8 cellular contexts compared by ENCODE assay signal in genomic region chr2:216695401-216695821, GRCh38. TPM values are rescaled to one million over a fixed set of nuclear protein-coding genes. Genes with fewer than 3 reads are reported as not detected.
DNase-seq lines count a peak whose midpoint lies in the region; ATAC-seq and TF ChIP-seq lines count a peak whose summit lies in the region.

TSS of gene IGFBP5 (minus strand) at chr2:216695549. CDS start at chr2:216694775, 774 bp downstream.

- peaks cover 25% of the 10 kb centered on the region for H3K4me1 Mint-ChIP-seq in activated naive CD8-positive, alpha-beta T cell treated with anti-CD3 and anti-CD28 coated beads for 36 hours
- H3K4me1 Mint-ChIP-seq in neural progenitor cell: peaks cover 48% of the 10 kb centered on the region

- no peaks in the 10 kb centered on the region for H3K9me3 ChIP-seq in BLaER1 treated with 17β-estradiol and CSF1 and Interleukin-3, amounts not matched to agents 10 nM and 100 nM (replicated peaks in 1 of 11)
- H3K9me3 ChIP-seq in neural progenitor cell (ENCODE audit: low read depth): no peaks in the 10 kb centered on the region

- H3K4me3 Mint-ChIP-seq in activated naive CD8-positive, alpha-beta T cell treated with anti-CD3 and anti-CD28 coated beads for 36 hours: peak within 1 kb of the TSS; percentile 71
- peak within 1 kb of the TSS; percentile 94 for H3K4me3 Mint-ChIP-seq in neural progenitor cell

- no peak within 1 kb of the TSS for H3K27ac Mint-ChIP-seq in activated naive CD8-positive, alpha-beta T cell treated with anti-CD3 and anti-CD28 coated beads for 36 hours
- H3K27ac Mint-ChIP-seq in neural progenitor cell: peak within 1 kb of the TSS; percentile 78

- H3K79me2 ChIP-seq in neural progenitor cell (ENCODE audit: low read depth): peaks cover 36% of the 10 kb centered on the region

- H3F3A ChIP-seq in neural progenitor cell (ENCODE audit: low read depth): peaks cover 51% of the 10 kb centered on the region

- H3K9ac ChIP-seq in BLaER1 treated with 17β-estradiol and CSF1 and Interleukin-3, amounts not matched to agents 10 nM and 100 nM: peak within 1 kb of the TSS in 4 of 11 experiments; percentile 9 to 41 (median 14); a peak in 1 of 22 replicates
- H3K9ac ChIP-seq in neural progenitor cell: peak within 1 kb of the TSS; percentile 68

- no peaks in the 10 kb centered on the region for H3K9me3 Mint-ChIP-seq in activated naive CD8-positive, alpha-beta T cell treated with anti-CD3 and anti-CD28 coated beads for 36 hours
- H3K9me3 Mint-ChIP-seq in neural progenitor cell: no peaks in the 10 kb centered on the region

- H2AFZ ChIP-seq in neural progenitor cell (replicated peaks): no peak within 1 kb of the TSS

- H3K36me3 Mint-ChIP-seq in activated naive CD8-positive, alpha-beta T cell treated with anti-CD3 and anti-CD28 coated beads for 36 hours: no peaks in the 10 kb centered on the region
- H3K36me3 Mint-ChIP-seq in neural progenitor cell: no peaks in the 10 kb centered on the region

- H3K36me3 ChIP-seq in BLaER1 treated with 17β-estradiol and CSF1 and Interleukin-3, amounts not matched to agents 10 nM and 100 nM: no peaks in the 10 kb centered on the region
- H3K36me3 ChIP-seq in neural progenitor cell: no peaks in the 10 kb centered on the region

- H3K27ac ChIP-seq in BLaER1 treated with 17β-estradiol and CSF1 and Interleukin-3, amounts not matched to agents 10 nM and 100 nM: no peak within 1 kb of the TSS
- H3K27ac ChIP-seq in neural progenitor cell: peak within 1 kb of the TSS; percentile 83

- H3K27me3 ChIP-seq in BLaER1 treated with 17β-estradiol and CSF1 and Interleukin-3, amounts not matched to agents 10 nM and 100 nM: peaks cover 67 to 95% (median 78%) of the 10 kb centered on the region in 11 experiments
- H3K27me3 ChIP-seq in neural progenitor cell: no peaks in the 10 kb centered on the region

- peak within 1 kb of the TSS; percentile 74 to 98 (median 93) for H3K4me2 ChIP-seq in BLaER1 treated with 17β-estradiol and CSF1 and Interleukin-3, amounts not matched to agents 10 nM and 100 nM
- H3K4me2 ChIP-seq in neural progenitor cell: peak within 1 kb of the TSS; percentile 96

- H3K4me1 ChIP-seq in BLaER1 treated with 17β-estradiol and CSF1 and Interleukin-3, amounts not matched to agents 10 nM and 100 nM: peaks cover 19 to 33% (median 27%) of the 10 kb centered on the region in 10 experiments
- H3K4me1 ChIP-seq in neural progenitor cell: peaks cover 41% of the 10 kb centered on the region

- ATAC-seq in HG02759 (IDR thresholded peaks at IDR 0.05; ENCODE audit: unreplicated experiment): no peak

- peaks cover 73% of the 10 kb centered on the region for H3K27me3 Mint-ChIP-seq in activated naive CD8-positive, alpha-beta T cell treated with anti-CD3 and anti-CD28 coated beads for 36 hours
- peaks cover 13% of the 10 kb centered on the region for H3K27me3 Mint-ChIP-seq in neural progenitor cell (ENCODE audit: insufficient read depth, low read depth)

- TF ChIP-seq CTCF in neural progenitor cell (IDR thresholded peaks at IDR 0.05): peak; percentile 53

- peak within 1 kb of the TSS; percentile 31 to 64 (median 56) for H3K4me3 ChIP-seq in BLaER1 treated with 17β-estradiol and CSF1 and Interleukin-3, amounts not matched to agents 10 nM and 100 nM
- H3K4me3 ChIP-seq in neural progenitor cell: peak within 1 kb of the TSS; percentile 80

- DNase-seq in NCI-H128 (lab: John Stamatoyannopoulos, UW; ENCODE audit: unreplicated experiment): peak; percentile 74
- DNase-seq in activated naive CD8-positive, alpha-beta T cell treated with anti-CD3 and anti-CD28 coated beads for 36 hours: no peak
- peak; percentile 81 for DNase-seq in glomerular visceral epithelial cell (ENCODE audit: extremely low spot score)
- peak; percentile 94 for DNase-seq in neural progenitor cell (ENCODE audit: low spot score)
- DNase-seq in 8988T: no peak
- DNase-seq in stimulated activated CD4-positive, alpha-beta T cell treated with anti-CD3 and anti-CD28 coated beads, Interleukin-15, amount 100 ng/mL, for 24 hours: no peak

- peaks cover 0 to 45% (median 28%) of the 10 kb centered on the region in 11 experiments; a peak in 18 of 22 replicates for H4K20me1 ChIP-seq in BLaER1 treated with 17β-estradiol and CSF1 and Interleukin-3, amounts not matched to agents 10 nM and 100 nM
- peaks cover 14% of the 10 kb centered on the region for H4K20me1 ChIP-seq in neural progenitor cell (ENCODE audit: low read depth)

RNA-seq across cellular contexts. Expression of gene IGFBP5, which starts in this region (rescaled TPM):
- total RNA-seq in activated naive CD8-positive, alpha-beta T cell treated with anti-CD3 and anti-CD28 coated beads for 36 hours: not detected
- 150 and 249 TPM in 2 replicates for total RNA-seq in neural progenitor cell (ENCODE audit: low replicate concordance)

Comparison
In these comparisons a context has a peak if more than half of its experiments do, and no peak if none do; other contexts are left out.
1. RNA of gene IGFBP5 (total RNA-seq): 150 to 249 TPM in neural progenitor cell; not detected in activated naive CD8-positive, alpha-beta T cell treated with anti-CD3 and anti-CD28 coated beads for 36 hours; every median in the first group is over 100 times any median in the second.
2. DNase-seq: peak in NCI-H128 (single experiment), glomerular visceral epithelial cell (single experiment) and neural progenitor cell (single experiment); none in activated naive CD8-positive, alpha-beta T cell treated with anti-CD3 and anti-CD28 coated beads for 36 hours (single experiment), 8988T (single experiment) and stimulated activated CD4-positive, alpha-beta T cell treated with anti-CD3 and anti-CD28 coated beads, Interleukin-15, amount 100 ng/mL, for 24 hours (single experiment).